Comparison of ENCODE assay signal across 17 cellular contexts in genomic region chr22:45200230-45200629, GRCh38.
"Had no signal": no experiment of that assay in that cellular context is flagged by ENCODE, and none has a peak within 500 bp of the region (broad histone marks: within the 10 kb centered on the region; RNA-seq: fewer than 3 reads in every experiment).

No MANE protein-coding gene starts in this region.

- H3K9me3 Mint-ChIP-seq: activated CD4-positive, alpha-beta memory T cell treated with anti-CD3 and anti-CD28 coated beads for 36 hours; activated naive CD4-positive, alpha-beta T cell treated with anti-CD3 and anti-CD28 coated beads, Interleukin-2, amount 50 U/mL, for 24 hours; activated T-cell treated with anti-CD3 and anti-CD28 coated beads, Interleukin-2, amount 50 U/mL, for 4 hours; immature natural killer cell; T-helper 1 cell treated with Interleukin-12 subunit alpha and Interleukin-12 subunit beta and Interleukin-4 antibody, amounts not matched to agents 30 μg/mL and 1 μg/mL, for 36 hours had no signal

- H3K9me3 ChIP-seq: colonic mucosa, ovary, right lobe of liver, tibial nerve, vagina had no signal

- H3K27me3 ChIP-seq: colonic mucosa, foreskin keratinocyte, ovary, right lobe of liver, tibial nerve, vagina had no signal

- H3K27me3 Mint-ChIP-seq: activated CD4-positive, alpha-beta memory T cell treated with anti-CD3 and anti-CD28 coated beads for 36 hours; activated CD4-positive, alpha-beta T cell treated with anti-CD3 and anti-CD28 coated beads for 36 hours; activated naive CD4-positive, alpha-beta T cell treated with anti-CD3 and anti-CD28 coated beads, Interleukin-2, amount 50 U/mL, for 24 hours had no signal

- ATAC-seq: activated CD4-positive, alpha-beta T cell treated with anti-CD3 and anti-CD28 coated beads for 36 hours; activated T-cell treated with anti-CD3 and anti-CD28 coated beads, Interleukin-2, amount 50 U/mL, for 4 hours; foreskin keratinocyte; right lobe of liver had no signal

- H3K36me3 ChIP-seq: ovary had no signal

- H3K4me3 Mint-ChIP-seq: activated CD4-positive, alpha-beta memory T cell treated with anti-CD3 and anti-CD28 coated beads for 36 hours; activated CD4-positive, alpha-beta T cell treated with anti-CD3 and anti-CD28 coated beads for 36 hours; activated naive CD4-positive, alpha-beta T cell treated with anti-CD3 and anti-CD28 coated beads, Interleukin-2, amount 50 U/mL, for 24 hours; activated T-cell treated with anti-CD3 and anti-CD28 coated beads, Interleukin-2, amount 50 U/mL, for 4 hours; immature natural killer cell; T-helper 1 cell treated with Interleukin-12 subunit alpha and Interleukin-12 subunit beta and Interleukin-4 antibody, amounts not matched to agents 30 μg/mL and 1 μg/mL, for 36 hours had no signal

- H3K4me1 Mint-ChIP-seq: activated CD4-positive, alpha-beta T cell treated with anti-CD3 and anti-CD28 coated beads for 36 hours; activated naive CD4-positive, alpha-beta T cell treated with anti-CD3 and anti-CD28 coated beads, Interleukin-2, amount 50 U/mL, for 24 hours; immature natural killer cell had no signal

- DNase-seq: activated CD4-positive, alpha-beta memory T cell treated with anti-CD3 and anti-CD28 coated beads for 36 hours; activated CD4-positive, alpha-beta T cell treated with anti-CD3 and anti-CD28 coated beads for 36 hours; activated effector memory CD4-positive, alpha-beta T cell treated with Interleukin-2 at 50 U/mL for 16 hours; activated T-cell treated with anti-CD3 and anti-CD28 coated beads, Interleukin-2, amount 50 U/mL, for 4 hours; caudate nucleus; colonic mucosa; effector CD4-positive, alpha-beta T cell; foreskin keratinocyte; immature natural killer cell; right lobe of liver; stimulated activated CD4-positive, alpha-beta T cell treated with anti-CD3 and anti-CD28 coated beads, Interleukin-2, amount 100 ng/mL, for 24 hours; WERI-Rb-1 had no signal

- H3K4me3 ChIP-seq: colonic mucosa, ovary, right lobe of liver, tibial nerve, vagina had no signal

- H3K4me1 ChIP-seq: colonic mucosa, foreskin keratinocyte, right lobe of liver, vagina had no signal

- H3K27ac Mint-ChIP-seq: activated CD4-positive, alpha-beta memory T cell treated with anti-CD3 and anti-CD28 coated beads for 36 hours; activated CD4-positive, alpha-beta T cell treated with anti-CD3 and anti-CD28 coated beads for 36 hours; activated naive CD4-positive, alpha-beta T cell treated with anti-CD3 and anti-CD28 coated beads, Interleukin-2, amount 50 U/mL, for 24 hours; T-helper 1 cell treated with Interleukin-12 subunit alpha and Interleukin-12 subunit beta and Interleukin-4 antibody, amounts not matched to agents 30 μg/mL and 1 μg/mL, for 36 hours had no signal

- H3K27ac ChIP-seq: colonic mucosa, foreskin keratinocyte, ovary, right lobe of liver, vagina, WERI-Rb-1 had no signal
